8 cellular contexts compared by ENCODE assay signal in genomic region chr19:46603195-46603637, GRCh38. TPM values are rescaled to one million over a fixed set of nuclear protein-coding genes. Genes with fewer than 3 reads are reported as not detected.
DNase-seq lines count a peak whose midpoint lies in the region; ATAC-seq and TF ChIP-seq lines count a peak whose summit lies in the region.

No MANE protein-coding gene starts in this region.

- no peak for DNase-seq in BJ (ENCODE audit: low read depth)
- DNase-seq in chondrocyte (ENCODE audit: low spot score) = peak; percentile 61
- no peak for DNase-seq in naive B cell
- no peak for DNase-seq in NCI-H748 treated with DMSO at 0.1 percent for 48 hours (lab: John Stamatoyannopoulos, UW)
- DNase-seq in DMS153 (lab: John Stamatoyannopoulos, UW) = no peak
- DNase-seq in retina = no peak
- DNase-seq in activated CD4-positive, CD25-positive, alpha-beta regulatory T cell treated with anti-CD3 and anti-CD28 coated beads, Interleukin-2, amount 50 U/mL, for 72 hours = no peak

- ATAC-seq in naive B cell (ENCODE audit: low read depth in 2 of 2) = no peak

- H3K9me3 Mint-ChIP-seq in IgD-negative memory B cell = peaks cover 0 to 4% (median 3%) of the 10 kb centered on the region in 3 donors
- peaks cover 8% of the 10 kb centered on the region for H3K9me3 Mint-ChIP-seq in chondrocyte (ENCODE audit: low read depth)
- peaks cover 5 to 10% (median 9%) of the 10 kb centered on the region in 7 donors for H3K9me3 Mint-ChIP-seq in naive B cell

- no peak for TF ChIP-seq CTCF in BJ (IDR thresholded peaks at IDR 0.05; ENCODE audit: insufficient read depth, low read depth, low read length)
- TF ChIP-seq CTCF in chondrocyte (IDR thresholded peaks at IDR 0.05) = no peak

- H3K27ac Mint-ChIP-seq in IgD-negative memory B cell = peak overlapping the region in 2 of 3 donors; percentile 57 to 99
- peak overlapping the region; percentile 89 for H3K27ac Mint-ChIP-seq in chondrocyte (ENCODE audit: unreplicated experiment)
- H3K27ac Mint-ChIP-seq in naive B cell = peak overlapping the region in 4 of 6 donors; percentile 6 to 100 (median 66)

- H3K4me3 Mint-ChIP-seq in IgD-negative memory B cell (peak overlapping the region; percentile 92 to 100 (median 100)), chondrocyte (ENCODE audit: unreplicated experiment) (peak overlapping the region; percentile 98), naive B cell (peak overlapping the region; percentile 56 to 100 (median 98))

- POLR2A ChIA-PET in BJ (lab: Charles Lee) = no interaction called here

- H3K4me1 Mint-ChIP-seq in IgD-negative memory B cell (peaks cover 9 to 20% (median 14%) of the 10 kb centered on the region in 3 donors), chondrocyte (ENCODE audit: low read depth) (peaks cover 33% of the 10 kb centered on the region), naive B cell (peaks cover 27 to 37% (median 35%) of the 10 kb centered on the region in 3 donors)

- CTCF ChIA-PET in BJ (lab: Yijun Ruan, JAX) = interaction anchor here (2.1 to 22.7 kb wide), 3 partner anchors 11 to 57 kb away, joined by 6 to 347 read pairs (median 20); partner anchors contain the start of gene DACT3

- H3K36me3 Mint-ChIP-seq in IgD-negative memory B cell (peaks cover 5% of the 10 kb centered on the region), chondrocyte (ENCODE audit: low read depth) (peaks cover 12% of the 10 kb centered on the region), naive B cell (peaks cover 13 to 28% of the 10 kb centered on the region in 2 donors)

- no peaks in the 10 kb centered on the region for H3K27me3 Mint-ChIP-seq in IgD-negative memory B cell
- H3K27me3 Mint-ChIP-seq in chondrocyte (ENCODE audit: low read depth) = no peaks in the 10 kb centered on the region
- no peaks in the 10 kb centered on the region for H3K27me3 Mint-ChIP-seq in naive B cell

- peak overlapping the region; percentile 99 for H3K4me3 ChIP-seq in BJ (ENCODE audit: low read depth, low read length)

- peaks cover 1% of the 10 kb centered on the region; the same call in 1 of the 2 replicates for H3K27me3 ChIP-seq in BJ (ENCODE audit: control insufficient read depth, insufficient read depth, low read length)

- H3K36me3 ChIP-seq in BJ (ENCODE audit: control insufficient read depth, insufficient read depth, low read length) = peaks cover 21% of the 10 kb centered on the region

RNA-seq across cellular contexts. Expression of gene CALM3, which starts 2.1 kb away (rescaled TPM):
- polyA plus RNA-seq in BJ (2011; rRNA removed) (516 and 517 TPM in 2 replicates), IgD-negative memory B cell (81.2 TPM), naive B cell (ENCODE audit: low read depth in 6 of 6) (100 to 1,000 TPM; 106 to 118 (median 112) TPM)
- 100 and 115 TPM in 2 replicates for polyA minus RNA-seq in BJ (2011; rRNA and poly(A)+ RNA removed)
- total RNA-seq in chondrocyte = 137 to 148 TPM (median 144 TPM) in 3 replicates

RNA-seq across cellular contexts. Expression of gene PTGIR, which starts 21.7 kb away (rescaled TPM):
- polyA plus RNA-seq in BJ (2011; rRNA removed) (16.9 and 27.8 TPM in 2 replicates), IgD-negative memory B cell (0.21 TPM), naive B cell (ENCODE audit: low read depth in 6 of 6) (1 to 10 TPM in 5 of 6 donors, not detected in 1; 1.3 to 4.5 (median 1.9) TPM)
- 9.5 and 13.1 TPM in 2 replicates for polyA minus RNA-seq in BJ (2011; rRNA and poly(A)+ RNA removed)
- total RNA-seq in chondrocyte = 0.80 to 2.4 TPM (median 2.2 TPM) in 3 replicates

RNA-seq across cellular contexts. Expression of gene GNG8, which starts 32.8 kb away (rescaled TPM):
- polyA plus RNA-seq in BJ (2011; rRNA removed) (not detected in 2 replicates), IgD-negative memory B cell (not detected), naive B cell (ENCODE audit: low read depth in 6 of 6) (10 to 100 TPM in 2 of 6 donors, not detected in 4; 14.1 to 16.1 TPM)
- polyA minus RNA-seq in BJ (2011; rRNA and poly(A)+ RNA removed) = not detected in 2 replicates
- total RNA-seq in chondrocyte = not detected in 3 replicates

RNA-seq across cellular contexts. Expression of gene DACT3, which starts 57.8 kb away (rescaled TPM):
- polyA plus RNA-seq in BJ (2011; rRNA removed) = 6.2 and 7.1 TPM in 2 replicates
- polyA minus RNA-seq in BJ (2011; rRNA and poly(A)+ RNA removed) = 4.1 and 5.5 TPM in 2 replicates
- polyA plus RNA-seq in IgD-negative memory B cell = not detected
- 17.1 to 18.7 TPM (median 18.5 TPM) in 3 replicates for total RNA-seq in chondrocyte
- under 1 TPM in 2 of 6 donors, not detected in 4; 0.11 to 0.30 TPM for polyA plus RNA-seq in naive B cell (ENCODE audit: low read depth in 6 of 6)
